ENCODE assay signal across 28 cellular contexts in genomic region chr9:17726298-17726697, GRCh38.
"Had no signal": no experiment of that assay in that cellular context is flagged by ENCODE, and none has a peak within 500 bp of the region (broad histone marks: within the 10 kb centered on the region; RNA-seq: fewer than 3 reads in every experiment).

No MANE protein-coding gene starts in this region.

- H3K36me3 ChIP-seq: colonic mucosa, esophagus squamous epithelium, gastrocnemius medialis, heart right ventricle, left lung, lower lobe of right lung had no signal

- H3K4me1 Mint-ChIP-seq: mesothelial cell of epicardium; naive B cell; naive thymus-derived CD8-positive, alpha-beta T cell had no signal

- DNase-seq: colonic mucosa; cortex of kidney; effector CD8-positive, alpha-beta T cell; effector memory CD8-positive, alpha-beta T cell; endodermal cell; erythroblast; esophagus squamous epithelium; foreskin fibroblast; foreskin melanocyte; gastrocnemius medialis; glutamatergic neuron; head of caudate nucleus; heart right ventricle; hippocampal formation; left colon; left lung; lower lobe of right lung; mesenchymal stem cell; mucosa of descending colon; naive B cell; naive thymus-derived CD8-positive, alpha-beta T cell had no signal

- H3K4me3 ChIP-seq: colonic mucosa, esophagus squamous epithelium, gastrocnemius medialis, heart right ventricle, left lung, lower lobe of right lung, mucosa of descending colon had no signal

- H3K36me3 Mint-ChIP-seq: mesothelial cell of epicardium had no signal

- H3K27me3 Mint-ChIP-seq: dendritic cell treated with granulocyte-macrophage colony-stimulating factor and Interleukin-4, amounts not matched to agents 40 ng/mL and 50 ng/mL, for 4 days; effector memory CD8-positive, alpha-beta T cell; naive B cell; naive thymus-derived CD8-positive, alpha-beta T cell had no signal

- FAIRE-seq: endometrium, islet of Langerhans, keratinocyte had no signal

- H3K9me3 ChIP-seq: colonic mucosa, gastrocnemius medialis had no signal

- ATAC-seq: effector memory CD8-positive, alpha-beta T cell; esophagus mucosa; gastrocnemius medialis; left colon; left lung; lower lobe of right lung; mucosa of descending colon; naive thymus-derived CD8-positive, alpha-beta T cell had no signal

- H3K4me3 Mint-ChIP-seq: dendritic cell treated with granulocyte-macrophage colony-stimulating factor and Interleukin-4, amounts not matched to agents 40 ng/mL and 50 ng/mL, for 4 days; effector memory CD8-positive, alpha-beta T cell; endodermal cell; mesothelial cell of epicardium; naive B cell; naive thymus-derived CD8-positive, alpha-beta T cell had no signal

- H3K27ac ChIP-seq: colonic mucosa, epithelial cell of prostate, esophagus squamous epithelium, gastrocnemius medialis, heart right ventricle, left lung, lower lobe of right lung had no signal

- H3K27me3 ChIP-seq: colonic mucosa, esophagus squamous epithelium, gastrocnemius medialis, heart right ventricle, left lung had no signal

- H3K4me1 ChIP-seq: colonic mucosa, esophagus squamous epithelium, gastrocnemius medialis, heart right ventricle, left lung, lower lobe of right lung had no signal
